In the genomic region with DNA sequence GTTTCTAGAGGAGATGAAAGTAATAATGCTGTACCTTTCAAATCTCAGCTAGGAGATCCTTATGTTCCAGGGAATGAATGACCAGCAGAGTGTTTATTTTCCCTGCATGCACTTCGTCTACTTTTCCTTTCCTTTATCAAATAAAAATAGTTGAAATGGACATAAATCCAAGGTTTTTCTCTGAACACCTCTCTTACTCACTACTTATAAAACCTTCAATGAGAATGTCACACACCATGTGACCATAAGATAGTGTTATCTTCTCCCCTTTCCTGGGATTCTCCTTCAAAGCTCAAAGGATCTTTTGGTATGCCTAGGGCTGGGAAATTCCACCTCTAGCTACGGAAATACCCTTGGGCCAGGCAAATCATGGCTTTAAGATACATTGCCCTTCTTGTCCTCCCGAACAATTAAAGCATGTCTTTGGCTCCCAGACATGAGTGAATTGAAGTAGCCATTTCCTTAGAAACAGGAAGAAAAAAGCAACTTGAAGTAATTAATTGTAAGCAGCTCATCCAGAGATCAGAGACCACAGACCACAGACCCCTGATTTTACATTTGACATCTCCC, we compare ENCODE assay signal across 2 cellular contexts.
TF ChIP-seq lines count a peak whose summit lies in the region.

No MANE protein-coding gene starts in this region.

TF ChIP-seq in SK-N-SH, 30 proteins besides CTCF, POLR2A, EP300 and RAD21 (continued from another document):
- TF ChIP-seq, protein P1, sequence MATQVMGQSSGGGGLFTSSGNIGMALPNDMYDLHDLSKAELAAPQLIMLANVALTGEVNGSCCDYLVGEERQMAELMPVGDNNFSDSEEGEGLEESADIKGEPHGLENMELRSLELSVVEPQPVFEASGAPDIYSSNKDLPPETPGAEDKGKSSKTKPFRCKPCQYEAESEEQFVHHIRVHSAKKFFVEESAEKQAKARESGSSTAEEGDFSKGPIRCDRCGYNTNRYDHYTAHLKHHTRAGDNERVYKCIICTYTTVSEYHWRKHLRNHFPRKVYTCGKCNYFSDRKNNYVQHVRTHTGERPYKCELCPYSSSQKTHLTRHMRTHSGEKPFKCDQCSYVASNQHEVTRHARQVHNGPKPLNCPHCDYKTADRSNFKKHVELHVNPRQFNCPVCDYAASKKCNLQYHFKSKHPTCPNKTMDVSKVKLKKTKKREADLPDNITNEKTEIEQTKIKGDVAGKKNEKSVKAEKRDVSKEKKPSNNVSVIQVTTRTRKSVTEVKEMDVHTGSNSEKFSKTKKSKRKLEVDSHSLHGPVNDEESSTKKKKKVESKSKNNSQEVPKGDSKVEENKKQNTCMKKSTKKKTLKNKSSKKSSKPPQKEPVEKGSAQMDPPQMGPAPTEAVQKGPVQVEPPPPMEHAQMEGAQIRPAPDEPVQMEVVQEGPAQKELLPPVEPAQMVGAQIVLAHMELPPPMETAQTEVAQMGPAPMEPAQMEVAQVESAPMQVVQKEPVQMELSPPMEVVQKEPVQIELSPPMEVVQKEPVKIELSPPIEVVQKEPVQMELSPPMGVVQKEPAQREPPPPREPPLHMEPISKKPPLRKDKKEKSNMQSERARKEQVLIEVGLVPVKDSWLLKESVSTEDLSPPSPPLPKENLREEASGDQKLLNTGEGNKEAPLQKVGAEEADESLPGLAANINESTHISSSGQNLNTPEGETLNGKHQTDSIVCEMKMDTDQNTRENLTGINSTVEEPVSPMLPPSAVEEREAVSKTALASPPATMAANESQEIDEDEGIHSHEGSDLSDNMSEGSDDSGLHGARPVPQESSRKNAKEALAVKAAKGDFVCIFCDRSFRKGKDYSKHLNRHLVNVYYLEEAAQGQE (IDR thresholded peaks at IDR 0.05; ENCODE audit: low read depth, low read length) = no peak
- TF ChIP-seq, protein P2, sequence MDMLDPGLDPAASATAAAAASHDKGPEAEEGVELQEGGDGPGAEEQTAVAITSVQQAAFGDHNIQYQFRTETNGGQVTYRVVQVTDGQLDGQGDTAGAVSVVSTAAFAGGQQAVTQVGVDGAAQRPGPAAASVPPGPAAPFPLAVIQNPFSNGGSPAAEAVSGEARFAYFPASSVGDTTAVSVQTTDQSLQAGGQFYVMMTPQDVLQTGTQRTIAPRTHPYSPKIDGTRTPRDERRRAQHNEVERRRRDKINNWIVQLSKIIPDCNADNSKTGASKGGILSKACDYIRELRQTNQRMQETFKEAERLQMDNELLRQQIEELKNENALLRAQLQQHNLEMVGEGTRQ (IDR thresholded peaks at IDR 0.05; ENCODE audit: borderline replicate concordance, low read depth, low read length) = no peak
- TF ChIP-seq CHD2 (IDR thresholded peaks at IDR 0.05; ENCODE audit: low read length, partially characterized antibody) (no peak), MAX (IDR thresholded peaks at IDR 0.05; ENCODE audit: low read depth) (no peak), IRF3 (IDR thresholded peaks at IDR 0.05; ENCODE audit: low read depth, low read length) (no peak), RXRA (IDR thresholded peaks at IDR 0.05; ENCODE audit: borderline replicate concordance, low read depth) (no peak), FOXM1 (IDR thresholded peaks at IDR 0.05; ENCODE audit: low read depth) (no peak), FOSL2 (IDR thresholded peaks at IDR 0.05; ENCODE audit: borderline replicate concordance, low read depth) (no peak), ELF1 (IDR thresholded peaks at IDR 0.05) (no peak), SMC3 (IDR thresholded peaks at IDR 0.05; ENCODE audit: low read depth, low read length) (no peak), FOXJ3 (CRISPR knock-in tag; IDR thresholded peaks at IDR 0.05) (no peak)

TF ChIP-seq in SK-N-SH treated with all-trans-retinoic acid at 6 μM for 48 hours, 23 proteins besides CTCF, POLR2A, EP300 and RAD21 (continued from another document):
- TF ChIP-seq, protein P3, sequence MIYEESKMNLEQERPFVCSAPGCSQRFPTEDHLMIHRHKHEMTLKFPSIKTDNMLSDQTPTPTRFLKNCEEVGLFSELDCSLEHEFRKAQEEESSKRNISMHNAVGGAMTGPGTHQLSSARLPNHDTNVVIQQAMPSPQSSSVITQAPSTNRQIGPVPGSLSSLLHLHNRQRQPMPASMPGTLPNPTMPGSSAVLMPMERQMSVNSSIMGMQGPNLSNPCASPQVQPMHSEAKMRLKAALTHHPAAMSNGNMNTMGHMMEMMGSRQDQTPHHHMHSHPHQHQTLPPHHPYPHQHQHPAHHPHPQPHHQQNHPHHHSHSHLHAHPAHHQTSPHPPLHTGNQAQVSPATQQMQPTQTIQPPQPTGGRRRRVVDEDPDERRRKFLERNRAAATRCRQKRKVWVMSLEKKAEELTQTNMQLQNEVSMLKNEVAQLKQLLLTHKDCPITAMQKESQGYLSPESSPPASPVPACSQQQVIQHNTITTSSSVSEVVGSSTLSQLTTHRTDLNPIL (CRISPR knock-in tag; IDR thresholded peaks at IDR 0.05; ENCODE audit: low read depth) = no peak
- no peak for TF ChIP-seq PPARA (CRISPR knock-in tag; IDR thresholded peaks at IDR 0.05; ENCODE audit: borderline replicate concordance)
- no peak for TF ChIP-seq ZNF70 (CRISPR knock-in tag; IDR thresholded peaks at IDR 0.05)
- TF ChIP-seq ZNF8 (CRISPR knock-in tag; IDR thresholded peaks at IDR 0.05) = no peak
- no peak for TF ChIP-seq ZFP30 (CRISPR knock-in tag; IDR thresholded peaks at IDR 0.05)
- TF ChIP-seq SNAI2 (CRISPR knock-in tag; IDR thresholded peaks at IDR 0.05) = no peak
